ENCODE assay signal across 17 cellular contexts in the genomic region with DNA sequence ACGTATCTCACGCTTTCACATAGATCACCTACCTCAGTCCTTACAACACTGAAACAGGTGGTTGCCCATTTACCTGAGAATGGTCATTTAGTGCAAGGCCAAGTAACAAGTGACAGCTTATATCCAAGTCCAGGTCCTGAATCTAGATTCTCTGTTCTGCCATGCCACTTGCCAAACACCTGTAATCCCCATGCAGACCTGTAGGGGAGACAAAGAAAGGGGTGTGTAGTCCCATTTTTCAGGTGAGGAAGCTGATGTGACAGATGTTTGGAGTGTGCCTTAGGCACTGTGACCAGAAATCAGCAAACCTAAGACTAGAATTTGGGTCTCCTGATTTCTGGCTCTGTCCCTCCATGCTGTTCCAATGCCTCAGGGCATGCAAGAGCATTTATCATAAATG. TPM values are rescaled to one million over a fixed set of nuclear protein-coding genes. Genes with fewer than 3 reads are reported as not detected.
A peak's percentile ranks its signal among the peaks of the same experiment; 100 is the strongest.
DNase-seq lines count a peak whose midpoint lies in the region; ATAC-seq and TF ChIP-seq lines count a peak whose summit lies in the region.
"Had no signal": no experiment of that assay in that cellular context is flagged by ENCODE, and none has a peak within 500 bp of the region (broad histone marks: within the 10 kb centered on the region; RNA-seq: fewer than 3 reads in every experiment).

No MANE protein-coding gene starts in this region.

- 0 out of 2 replicates have a peak, but pooled peaks cover 11% of the 10 kb centered on the region for H3K36me3 ChIP-seq in MM.1S (replicated peaks; ENCODE audit: insufficient read depth, low read length)
- H3K36me3 ChIP-seq: uterus had no signal

- H3K36me3 Mint-ChIP-seq in osteocyte (ENCODE audit: unreplicated experiment): peaks cover 60% of the 10 kb centered on the region

- H3K4me1 ChIP-seq in MM.1S (ENCODE audit: low read length): no peaks in the 10 kb centered on the region
- H3K4me1 ChIP-seq: parathyroid adenoma, SJSA1, spleen, uterus had no signal

- no peaks in the 10 kb centered on the region for H3F3A ChIP-seq in MM.1S (ENCODE audit: insufficient read depth, low read length)

- H3K79me2 ChIP-seq in MM.1S (ENCODE audit: low read length): no peaks in the 10 kb centered on the region
- H3K79me2 ChIP-seq: parathyroid adenoma had no signal

- H4K20me1 ChIP-seq in MM.1S (ENCODE audit: insufficient read depth, low read length): no peaks in the 10 kb centered on the region

- H2AFZ ChIP-seq in MM.1S (ENCODE audit: low read length): no peak overlapping the region
- H2AFZ ChIP-seq: parathyroid adenoma had no signal

- no peaks in the 10 kb centered on the region for H3K9me3 ChIP-seq in MM.1S (replicated peaks; ENCODE audit: insufficient read depth, low read length)

- peaks cover 45% of the 10 kb centered on the region for H3K9me3 Mint-ChIP-seq in osteocyte (ENCODE audit: unreplicated experiment)

- no peak overlapping the region for H3K27ac Mint-ChIP-seq in osteocyte (ENCODE audit: unreplicated experiment)
- H3K27ac Mint-ChIP-seq: activated CD4-positive, alpha-beta memory T cell treated with anti-CD3 and anti-CD28 coated beads for 36 hours; CD4-positive, CD25-positive, alpha-beta regulatory T cell; stimulated activated naive CD8-positive, alpha-beta T cell treated with anti-CD3 and anti-CD28 coated beads, Interleukin-15, Interleukin-2, amounts not matched to agents 100 ng/mL and 50 ng/mL, for 24 hours had no signal

- no peak overlapping the region for H3K4me3 ChIP-seq in MM.1S (ENCODE audit: low read length)
- H3K4me3 ChIP-seq in choroid plexus epithelial cell (ENCODE audit: low read depth, low read length): no peak overlapping the region
- H3K4me3 ChIP-seq: SJSA1, spleen, uterus had no signal

- no peak overlapping the region for H3K4me2 ChIP-seq in MM.1S (ENCODE audit: low read depth, low read length)

- H3K27me3 Mint-ChIP-seq in osteocyte (ENCODE audit: unreplicated experiment): no peaks in the 10 kb centered on the region
- H3K27me3 Mint-ChIP-seq: activated CD4-positive, alpha-beta memory T cell treated with anti-CD3 and anti-CD28 coated beads for 36 hours had no signal

- no peaks in the 10 kb centered on the region for H3K27me3 ChIP-seq in MM.1S (replicated peaks; ENCODE audit: insufficient read depth, low read length)
- H3K27me3 ChIP-seq: SJSA1, spleen, uterus had no signal

- no peak overlapping the region for H3K4me3 Mint-ChIP-seq in osteocyte (ENCODE audit: unreplicated experiment)
- H3K4me3 Mint-ChIP-seq: activated CD4-positive, alpha-beta memory T cell treated with anti-CD3 and anti-CD28 coated beads for 36 hours; stimulated activated naive CD8-positive, alpha-beta T cell treated with anti-CD3 and anti-CD28 coated beads, Interleukin-15, Interleukin-2, amounts not matched to agents 100 ng/mL and 50 ng/mL, for 24 hours had no signal

- no peak for ATAC-seq in GM19463 (IDR thresholded peaks at IDR 0.05; ENCODE audit: unreplicated experiment)

- TF ChIP-seq CTCF in GM12873 (IDR thresholded peaks at IDR 0.05; ENCODE audit: insufficient read depth, low read depth, low read length, missing control alignments): peak; percentile 54
- TF ChIP-seq CTCF in MM.1S (IDR thresholded peaks at IDR 0.05; ENCODE audit: low read length): peak; percentile 43
- TF ChIP-seq CTCF in choroid plexus epithelial cell (conservative IDR thresholded peaks at IDR 0.05; ENCODE audit: low read depth, low read length): peak; percentile 28
- TF ChIP-seq CTCF in osteocyte (IDR thresholded peaks at IDR 0.05): peak; percentile 21

- no peaks in the 10 kb centered on the region for H3K4me1 Mint-ChIP-seq in osteocyte (ENCODE audit: unreplicated experiment)
- H3K4me1 Mint-ChIP-seq: CD4-positive, CD25-positive, alpha-beta regulatory T cell had no signal

- H3K9me2 ChIP-seq in MM.1S (replicated peaks; ENCODE audit: insufficient read depth, low read length): no peaks in the 10 kb centered on the region

- H3K9ac ChIP-seq in MM.1S (ENCODE audit: low read length): no peak overlapping the region
- H3K9ac ChIP-seq: parathyroid adenoma had no signal

- DNase-seq in MM.1S: no peak
- DNase-seq in choroid plexus epithelial cell (ENCODE audit: low read depth): no peak
- no peak for DNase-seq in osteocyte (ENCODE audit: extremely low spot score, unreplicated experiment)
- no peak for DNase-seq in OCI-M2 (lab: John Stamatoyannopoulos, UW; ENCODE audit: unreplicated experiment)
- DNase-seq in activated naive CD4-positive, alpha-beta T cell treated with Interleukin-2 at 50 U/mL for 16 hours: no peak
- DNase-seq: activated CD4-positive, alpha-beta memory T cell treated with anti-CD3 and anti-CD28 coated beads for 36 hours; CD4-positive, CD25-positive, alpha-beta regulatory T cell; cerebellar nuclear complex; kidney glomerular epithelial cell; MV-4-11; spleen; uterus had no signal

- no peak overlapping the region for H3K27ac ChIP-seq in MM.1S (ENCODE audit: low read length)
- H3K27ac ChIP-seq: parathyroid adenoma, SJSA1, spleen, uterus had no signal

RNA-seq across cellular contexts. Expression of gene ZNF35, which starts 12.7 kb away (rescaled TPM):
- total RNA-seq in osteocyte: 13.7 and 13.9 TPM in 2 replicates

RNA-seq across cellular contexts. Expression of gene ZNF197, which starts 36.4 kb away (rescaled TPM):
- total RNA-seq in osteocyte: 20.1 and 21.9 TPM in 2 replicates

RNA-seq across cellular contexts. Expression of gene ZNF502, which starts 51.3 kb away (rescaled TPM):
- not detected in 2 replicates for total RNA-seq in osteocyte
